8 cellular contexts compared by ENCODE assay signal in the genomic region with DNA sequence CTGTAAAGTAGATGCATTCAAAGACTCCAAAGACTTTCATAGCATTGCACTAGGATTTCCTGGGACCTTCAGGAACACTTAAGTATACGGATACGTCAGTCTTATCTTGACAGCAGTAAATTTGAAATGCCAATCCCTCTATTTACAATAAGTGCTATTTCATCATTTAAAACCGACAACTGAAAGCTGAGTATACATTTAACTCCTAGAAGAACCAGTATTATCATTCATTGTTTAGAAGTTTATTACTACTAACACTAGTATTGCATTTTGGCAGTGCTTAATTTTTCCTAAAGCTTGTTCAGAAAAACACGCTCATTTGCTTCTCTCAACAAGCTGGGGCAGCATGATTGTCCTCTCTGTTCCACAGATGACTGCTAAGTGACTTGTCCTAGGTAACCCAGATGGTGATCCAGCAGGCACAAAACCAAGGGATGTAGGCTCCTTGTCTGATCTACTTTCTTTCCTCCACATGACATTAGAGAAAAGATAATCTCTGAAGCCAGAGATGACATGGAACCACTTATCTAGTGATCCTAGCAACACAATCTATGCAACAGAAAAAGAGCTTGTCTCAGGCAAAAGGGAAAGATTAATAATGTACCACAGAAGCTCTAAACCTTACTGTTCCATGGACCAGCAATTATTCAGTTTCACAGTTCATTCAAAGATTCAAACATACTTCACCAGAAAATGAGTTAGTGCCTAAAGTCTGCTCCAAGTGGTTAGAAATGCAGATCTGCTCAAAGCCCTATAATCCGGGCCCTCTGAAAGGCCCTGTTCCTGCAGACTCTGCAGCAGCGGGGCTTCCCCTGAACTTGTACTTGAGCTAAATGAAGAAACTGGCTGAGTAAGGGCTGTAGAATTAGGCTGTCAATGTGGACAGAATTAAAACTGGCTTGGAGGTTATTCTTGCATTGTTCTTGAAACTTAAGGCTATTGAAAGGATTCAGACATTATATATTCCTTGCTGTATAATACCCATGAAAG. TPM values are rescaled to one million over a fixed set of nuclear protein-coding genes. Genes with fewer than 3 reads are reported as not detected.
DNase-seq lines count a peak whose midpoint lies in the region; ATAC-seq and TF ChIP-seq lines count a peak whose summit lies in the region.

No MANE protein-coding gene starts in this region.

- H3K36me3 ChIP-seq in smooth muscle cell (ENCODE audit: low read depth): no peaks in the 10 kb centered on the region

- peak overlapping the region; percentile 97 for H3K4me3 ChIP-seq in smooth muscle cell

- H3K9me3 Mint-ChIP-seq in activated CD4-positive, alpha-beta T cell treated with anti-CD3 and anti-CD28 coated beads, Interleukin-2, amount 10 ng/mL, durations not matched to agents 7 days and 5 days: no peaks in the 10 kb centered on the region

- peak overlapping the region; percentile 96 for H3K4me3 Mint-ChIP-seq in activated CD4-positive, alpha-beta T cell treated with anti-CD3 and anti-CD28 coated beads, Interleukin-2, amount 10 ng/mL, durations not matched to agents 7 days and 5 days

- no peak overlapping the region for H2AFZ ChIP-seq in smooth muscle cell (ENCODE audit: low read depth)

- intact Hi-C loops in posterior vena cava (cut with DNase I): no loop called here

- H3K79me2 ChIP-seq in smooth muscle cell (ENCODE audit: low read depth): peaks cover 98% of the 10 kb centered on the region

- peaks cover 66% of the 10 kb centered on the region for H3K4me1 Mint-ChIP-seq in activated CD4-positive, alpha-beta T cell treated with anti-CD3 and anti-CD28 coated beads, Interleukin-2, amount 10 ng/mL, durations not matched to agents 7 days and 5 days

- H3K27ac Mint-ChIP-seq in activated CD4-positive, alpha-beta T cell treated with anti-CD3 and anti-CD28 coated beads, Interleukin-2, amount 10 ng/mL, durations not matched to agents 7 days and 5 days: peak overlapping the region; percentile 66

- peak overlapping the region; percentile 91 for H3K4me2 ChIP-seq in smooth muscle cell

- ATAC-seq in GM18861 (IDR thresholded peaks at IDR 0.05; ENCODE audit: unreplicated experiment) (peak; percentile 32), HG02870 (IDR thresholded peaks at IDR 0.05; ENCODE audit: unreplicated experiment) (peak; percentile 43)

- peaks cover 64% of the 10 kb centered on the region for H3K4me1 ChIP-seq in smooth muscle cell (ENCODE audit: low read depth)

- TF ChIP-seq CTCF in smooth muscle cell (IDR thresholded peaks at IDR 0.05; ENCODE audit: borderline replicate concordance, insufficient read depth, poor library complexity, severe bottlenecking): no peak

- CTCF ChIA-PET in activated CD4-positive, alpha-beta T cell treated with anti-CD3 and anti-CD28 coated beads, Interleukin-2, amount 10 ng/mL, durations not matched to agents 7 days and 5 days (lab: Charles Lee): interaction anchor here (0.8 to 1.4 kb wide), 7 partner anchors 10 to 547 kb away, joined by 3 to 4 read pairs (median 3); a partner anchor contains a TSS

- H3K36me3 Mint-ChIP-seq in activated CD4-positive, alpha-beta T cell treated with anti-CD3 and anti-CD28 coated beads, Interleukin-2, amount 10 ng/mL, durations not matched to agents 7 days and 5 days (ENCODE audit: low read depth): peaks cover 55% of the 10 kb centered on the region

- peaks cover 42% of the 10 kb centered on the region for H3F3A ChIP-seq in smooth muscle cell (ENCODE audit: low read depth)

- POLR2A ChIA-PET in activated CD4-positive, alpha-beta T cell treated with anti-CD3 and anti-CD28 coated beads, Interleukin-2, amount 10 ng/mL, durations not matched to agents 7 days and 5 days (lab: Charles Lee): interaction anchor here (0.6 kb wide), 1 partner anchor 49 kb away, joined by 3 read pairs; no protein-coding TSS in a partner anchor

- peak overlapping the region; percentile 48 for H3K9ac ChIP-seq in smooth muscle cell (ENCODE audit: low read depth)

- peak overlapping the region; percentile 90 for H3K27ac ChIP-seq in smooth muscle cell (ENCODE audit: low read depth)

- H3K9me3 ChIP-seq in smooth muscle cell (replicated peaks; ENCODE audit: low read depth): no peaks in the 10 kb centered on the region

- H3K27me3 Mint-ChIP-seq in activated CD4-positive, alpha-beta T cell treated with anti-CD3 and anti-CD28 coated beads, Interleukin-2, amount 10 ng/mL, durations not matched to agents 7 days and 5 days: no peaks in the 10 kb centered on the region

- WGBS in smooth muscle cell (ENCODE audit: low lambda C conversion rate): 8% methylated on average over 6 of the region's 6 CpGs

- no peaks in the 10 kb centered on the region for H3K27me3 ChIP-seq in smooth muscle cell (ENCODE audit: low read depth)

- peak; percentile 55 for DNase-seq in activated CD4-positive, alpha-beta T cell treated with anti-CD3 and anti-CD28 coated beads, Interleukin-2, amount 10 ng/mL, durations not matched to agents 7 days and 5 days
- peak; percentile 52 for DNase-seq in fibroblast of gingiva (ENCODE audit: low read depth)
- no peak for DNase-seq in smooth muscle cell (lab: John Stamatoyannopoulos, UW; ENCODE audit: unreplicated experiment)
- no peak for DNase-seq in NCI-H526 treated with DMSO at 0.1 percent for 48 hours (lab: John Stamatoyannopoulos, UW)
- no peak for DNase-seq in AML-193 (lab: John Stamatoyannopoulos, UW)
- no peak for DNase-seq in posterior vena cava (ENCODE audit: low spot score)

- H4K20me1 ChIP-seq in smooth muscle cell (ENCODE audit: low read depth): peaks cover 11% of the 10 kb centered on the region

RNA-seq across cellular contexts. Expression of a gene that starts 5.2 kb away (rescaled TPM):
- total RNA-seq in activated CD4-positive, alpha-beta T cell treated with anti-CD3 and anti-CD28 coated beads, Interleukin-2, amount 10 ng/mL, durations not matched to agents 7 days and 5 days: 10 to 100 TPM; 23.4 to 27.2 TPM
- total RNA-seq in smooth muscle cell (45.0 and 52.4 TPM in 2 replicates), posterior vena cava (10 to 100 TPM; 13.1 to 16.2 TPM)
- 8.7 and 10.1 TPM in 2 replicates for polyA plus RNA-seq in smooth muscle cell

RNA-seq across cellular contexts. Expression of a gene that starts 51.9 kb away (rescaled TPM):
- total RNA-seq in activated CD4-positive, alpha-beta T cell treated with anti-CD3 and anti-CD28 coated beads, Interleukin-2, amount 10 ng/mL, durations not matched to agents 7 days and 5 days: 10 to 100 TPM; 34.0 to 38.0 TPM
- total RNA-seq in smooth muscle cell (32.8 and 49.4 TPM in 2 replicates), posterior vena cava (10 to 100 TPM; 28.5 to 41.1 TPM)
- 19.8 and 23.1 TPM in 2 replicates for polyA plus RNA-seq in smooth muscle cell

RNA-seq across cellular contexts. Expression of a gene that starts 52.0 kb away (rescaled TPM):
- total RNA-seq in activated CD4-positive, alpha-beta T cell treated with anti-CD3 and anti-CD28 coated beads, Interleukin-2, amount 10 ng/mL, durations not matched to agents 7 days and 5 days: 10 to 100 TPM; 10.3 to 10.9 TPM
- 12.1 and 16.9 TPM in 2 replicates for total RNA-seq in smooth muscle cell
- polyA plus RNA-seq in smooth muscle cell: 6.1 and 7.1 TPM in 2 replicates
- total RNA-seq in posterior vena cava: 10 to 100 TPM; 10.1 to 13.9 TPM

Comparison
In these comparisons a context has a peak if more than half of its experiments do, and no peak if none do; other contexts are left out.
1. DNase-seq: peak in activated CD4-positive, alpha-beta T cell treated with anti-CD3 and anti-CD28 coated beads, Interleukin-2, amount 10 ng/mL, durations not matched to agents 7 days and 5 days (single experiment) and fibroblast of gingiva (single experiment); none in smooth muscle cell (single experiment), NCI-H526 treated with DMSO at 0.1 percent for 48 hours (single experiment), AML-193 (0 of 2) and posterior vena cava (single experiment).